In genomic region chr22:20858615-20859416, GRCh38 we compare ENCODE assay signal across 8 cellular contexts. TPM values are rescaled to one million over a fixed set of nuclear protein-coding genes. Genes with fewer than 3 reads are reported as not detected.
A peak's percentile ranks its signal among the peaks of the same experiment; 100 is the strongest.
DNase-seq lines count a peak whose midpoint lies in the region; ATAC-seq and TF ChIP-seq lines count a peak whose summit lies in the region.

TSS of gene PI4KA (minus strand) at chr22:20858811. CDS start at chr22:20858725, 86 bp downstream.
TSS of gene SNAP29 (plus strand) at chr22:20859007. CDS start at chr22:20859111, 104 bp downstream.

- peaks cover 0 to 32% (median 3%) of the 10 kb centered on the region in 6 donors for H3K36me3 ChIP-seq in spleen

- intact Hi-C loops in spleen (cut with DNase I; ENCODE audit: low total_unique reads) = loop anchor here (5.0 kb wide), 1 partner anchor 58 kb away; the partner anchor contains the start of gene CRKL

- peak within 1 kb of the TSS; percentile 79 for H3K4me3 ChIP-seq in AG09309 (ENCODE audit: control insufficient read depth, low read depth, low read length)
- H3K4me3 ChIP-seq in spleen = peak within 1 kb of the TSS; percentile 79 to 98 (median 88)

- peaks cover 32 to 93% (median 64%) of the 10 kb centered on the region in 6 donors for H3K4me1 ChIP-seq in spleen

- 0 to 1% (median 1%) methylated on average over 45 to 100 of the region's 100 CpGs for WGBS in spleen, 5 donors

- H3K27ac ChIP-seq in spleen = peak within 1 kb of the TSS; percentile 78 to 97 (median 92)

- ATAC-seq in GM19025 (IDR thresholded peaks at IDR 0.05; ENCODE audit: low read depth, unreplicated experiment) (peak; percentile 88), HG03280 (IDR thresholded peaks at IDR 0.05; ENCODE audit: unreplicated experiment) (peak; percentile 92)

- no peaks in the 10 kb centered on the region for H3K9me3 ChIP-seq in spleen

- TF ChIP-seq CTCF in AG09309 (IDR thresholded peaks at IDR 0.05; ENCODE audit: control insufficient read depth, insufficient read depth, low read depth, low read length, missing control alignments) (no peak), spleen (IDR thresholded peaks at IDR 0.05 in 8 of 11, conservative IDR thresholded peaks at IDR 0.05 in 3 of 11) (peak in 4 of 11 experiments; percentile 31 to 58 (median 51))

- peak in 2 of 3 donors; percentile 73 to 74 for TF ChIP-seq POLR2A in spleen (IDR thresholded peaks at IDR 0.05)

- no peaks in the 10 kb centered on the region for H3K27me3 ChIP-seq in spleen (replicated peaks in 1 of 7)

- peak; percentile 92 for DNase-seq in AG09309 (ENCODE audit: low read depth)
- peak; percentile 72 for DNase-seq in NCI-H345 treated with DMSO at 0.1 percent for 48 hours (lab: John Stamatoyannopoulos, UW; ENCODE audit: unreplicated experiment)
- peak; percentile 96 for DNase-seq in activated CD4-positive, CD25-positive, alpha-beta regulatory T cell treated with anti-CD3 and anti-CD28 coated beads, Interleukin-2, amount 50 U/mL, for 16 hours (ENCODE audit: low read depth, low spot score)
- DNase-seq in central memory CD4-positive, alpha-beta T cell = peak; percentile 98
- peak; percentile 99 for DNase-seq in inferior parietal cortex (ENCODE audit: extremely low spot score)
- DNase-seq in spleen = peak; percentile 100

RNA-seq across cellular contexts. Expression of gene PI4KA, which starts in this region (rescaled TPM):
- total RNA-seq in spleen = 100 to 1,000 TPM in 6 of 7 donors, 10 to 100 TPM in 1; 86.2 to 143 (median 122) TPM
- polyA plus RNA-seq in spleen = 10 to 100 TPM; 29.8 to 48.1 (median 35.3) TPM

RNA-seq across cellular contexts. Expression of gene SNAP29, which starts in this region (rescaled TPM):
- 10 to 100 TPM; 22.6 to 33.5 (median 28.2) TPM for total RNA-seq in spleen
- 10 to 100 TPM; 13.7 to 19.5 (median 17.2) TPM for polyA plus RNA-seq in spleen

Comparison
In these comparisons a context has a peak if more than half of its experiments do, and no peak if none do; other contexts are left out.
1. Peak in every context shown above with its lines: DNase-seq, ATAC-seq, H3K4me3 ChIP-seq and H3K27ac ChIP-seq.